In genomic region chr2:168224346-168224745, GRCh38 we compare ENCODE assay signal across 18 cellular contexts.
"Had no signal": no experiment of that assay in that cellular context is flagged by ENCODE, and none has a peak within 500 bp of the region (broad histone marks: within the 10 kb centered on the region; RNA-seq: fewer than 3 reads in every experiment).

No MANE protein-coding gene starts in this region.

- H3K27me3 ChIP-seq: gastroesophageal sphincter, right lobe of liver had no signal

- H3K9me3 ChIP-seq: gastroesophageal sphincter, right lobe of liver, thoracic aorta had no signal

- H3K27me3 Mint-ChIP-seq: stimulated activated naive B cell treated with anti-CD40 and anti-IgM and Interleukin-4, amounts not matched to agents 10 μg/mL and 1 μg/mL and 100 μg/mL, for 72 hours; T-helper 17 cell; type B pancreatic cell had no signal

- ATAC-seq: gastroesophageal sphincter; right lobe of liver; stimulated activated naive B cell treated with anti-CD40 and anti-IgM and Interleukin-4, amounts not matched to agents 10 μg/mL and 1 μg/mL and 100 μg/mL, for 72 hours; T-helper 17 cell had no signal

- H3K27ac Mint-ChIP-seq: stimulated activated naive B cell treated with anti-CD40 and anti-IgM and Interleukin-4, amounts not matched to agents 10 μg/mL and 1 μg/mL and 100 μg/mL, for 72 hours; T-helper 17 cell; type B pancreatic cell had no signal

- DNase-seq: activated naive CD4-positive, alpha-beta T cell treated with Interleukin-2 at 50 U/mL for 16 hours; amygdala; head of caudate nucleus; hypothalamus; nephron progenitor cell; nucleus accumbens; right lobe of liver; stimulated activated CD4-positive, alpha-beta T cell treated with anti-CD3 and anti-CD28 coated beads, Interleukin-1b, Interleukin-23, amount 100 ng/mL, for 48 hours; stimulated activated naive B cell treated with anti-CD40 and anti-IgM and Interleukin-4, amounts not matched to agents 10 μg/mL and 1 μg/mL and 100 μg/mL, for 72 hours; SW 1271; T-helper 17 cell had no signal

- H3K4me3 ChIP-seq: gastroesophageal sphincter, right lobe of liver, SK-N-MC, skin epidermis, thoracic aorta had no signal

- H3K36me3 ChIP-seq: gastroesophageal sphincter, right lobe of liver, thoracic aorta had no signal

- H3K4me3 Mint-ChIP-seq: nephron progenitor cell; stimulated activated naive B cell treated with anti-CD40 and anti-IgM and Interleukin-4, amounts not matched to agents 10 μg/mL and 1 μg/mL and 100 μg/mL, for 72 hours; T-helper 17 cell; type B pancreatic cell had no signal

- H3K9me3 Mint-ChIP-seq: nephron progenitor cell; stimulated activated naive B cell treated with anti-CD40 and anti-IgM and Interleukin-4, amounts not matched to agents 10 μg/mL and 1 μg/mL and 100 μg/mL, for 72 hours had no signal

- H3K4me1 ChIP-seq: right lobe of liver had no signal

- H3K27ac ChIP-seq: epithelial cell of prostate, gastroesophageal sphincter, parathyroid adenoma, right lobe of liver, SK-N-MC, skin epidermis, thoracic aorta had no signal
